ENCODE assay signal across 18 cellular contexts in the genomic region with DNA sequence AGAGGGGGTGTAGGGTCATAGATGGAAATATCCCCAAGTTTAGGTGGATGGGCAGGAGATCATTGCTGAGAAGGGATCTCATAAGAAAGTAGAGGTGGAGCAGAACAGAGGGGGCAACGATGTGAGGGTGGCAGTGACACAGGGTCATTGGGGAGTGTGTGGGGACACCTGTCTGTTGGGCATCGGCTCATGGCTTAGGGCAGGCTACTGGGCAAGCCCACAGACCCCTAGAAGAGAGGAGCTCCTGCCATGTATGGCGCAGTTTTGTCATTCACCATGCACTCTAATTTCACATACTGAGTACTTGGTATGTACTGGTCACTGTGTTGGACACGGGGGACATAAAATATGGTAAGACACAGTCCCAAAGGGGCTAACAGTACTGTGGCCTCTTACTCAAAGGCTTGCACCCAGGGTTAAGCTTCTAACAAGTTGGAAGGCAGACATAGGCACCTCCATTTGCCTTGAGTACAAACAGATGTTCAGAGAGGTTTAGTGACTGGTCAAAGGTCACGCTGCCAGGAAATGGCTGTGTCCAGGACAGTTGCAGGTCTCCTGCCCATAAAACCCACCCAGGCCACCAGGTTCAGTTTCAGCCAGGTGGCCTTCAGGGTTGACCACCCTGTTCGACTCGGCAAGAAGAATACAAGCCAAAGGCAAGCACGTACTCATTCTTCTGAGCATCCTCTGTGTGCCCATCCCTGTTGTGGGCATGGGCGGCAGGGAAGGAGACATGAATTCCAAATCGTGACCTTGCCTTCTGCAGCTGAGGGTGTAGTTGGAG.
DNase-seq lines count a peak whose midpoint lies in the region; ATAC-seq and TF ChIP-seq lines count a peak whose summit lies in the region.
"Had no signal": no experiment of that assay in that cellular context is flagged by ENCODE, and none has a peak within 500 bp of the region (broad histone marks: within the 10 kb centered on the region; RNA-seq: fewer than 3 reads in every experiment).

No MANE protein-coding gene starts in this region.

- no peak for TF ChIP-seq CTCF in body of pancreas (IDR thresholded peaks at IDR 0.05)

- no peak overlapping the region for H3K27ac ChIP-seq in body of pancreas
- H3K27ac ChIP-seq: 22Rv1; A549; BLaER1 treated with 17β-estradiol and CSF1 and Interleukin-3, amounts not matched to agents 10 nM and 100 nM had no signal

- peak; percentile 49 for DNase-seq in cardiac septum (ENCODE audit: low spot score)
- DNase-seq in Right ventricle myocardium superior = no peak
- DNase-seq in islet precursor cell = peak; percentile 25
- no peak for DNase-seq in stimulated activated effector memory CD8-positive, alpha-beta T cell treated with anti-CD3 and anti-CD28 coated beads, Interleukin-12 subunit alpha, Interleukin-12 subunit beta, amount 100 ng/mL, for 72 hours (ENCODE audit: low spot score in 2 of 2)
- DNase-seq in body of pancreas = no peak
- DNase-seq in AG20443 (ENCODE audit: low spot score) = no peak
- DNase-seq in CD1c-positive myeloid dendritic cell (ENCODE audit: extremely low spot score) = no peak
- DNase-seq: CD4-positive, CD25-positive, alpha-beta regulatory T cell; CD8-positive, alpha-beta memory T cell; COR-L47; GOT3; H7; HFFc6 had no signal

- H3K36me3 Mint-ChIP-seq in stimulated activated effector memory CD8-positive, alpha-beta T cell treated with anti-CD3 and anti-CD28 coated beads, Interleukin-12 subunit alpha, Interleukin-12 subunit beta, amount 100 ng/mL, for 72 hours = no peaks in the 10 kb centered on the region
- H3K36me3 Mint-ChIP-seq: CD4-positive, CD25-positive, alpha-beta regulatory T cell had no signal

- no peaks in the 10 kb centered on the region for H3K4me1 Mint-ChIP-seq in stimulated activated effector memory CD8-positive, alpha-beta T cell treated with anti-CD3 and anti-CD28 coated beads, Interleukin-12 subunit alpha, Interleukin-12 subunit beta, amount 100 ng/mL, for 72 hours
- H3K4me1 Mint-ChIP-seq: B cell; CD4-positive, CD25-positive, alpha-beta regulatory T cell; CD8-positive, alpha-beta memory T cell had no signal

- no peak overlapping the region for H3K4me3 Mint-ChIP-seq in stimulated activated effector memory CD8-positive, alpha-beta T cell treated with anti-CD3 and anti-CD28 coated beads, Interleukin-12 subunit alpha, Interleukin-12 subunit beta, amount 100 ng/mL, for 72 hours
- H3K4me3 Mint-ChIP-seq: B cell; CD4-positive, CD25-positive, alpha-beta regulatory T cell; CD8-positive, alpha-beta memory T cell; HFFc6 had no signal

- H3K27me3 ChIP-seq in body of pancreas = no peaks in the 10 kb centered on the region
- H3K27me3 ChIP-seq: BLaER1 treated with 17β-estradiol and CSF1 and Interleukin-3, amounts not matched to agents 10 nM and 100 nM had no signal

- H3K9me3 Mint-ChIP-seq in stimulated activated effector memory CD8-positive, alpha-beta T cell treated with anti-CD3 and anti-CD28 coated beads, Interleukin-12 subunit alpha, Interleukin-12 subunit beta, amount 100 ng/mL, for 72 hours = peaks cover 23% of the 10 kb centered on the region

- no peaks in the 10 kb centered on the region for H3K9me3 ChIP-seq in body of pancreas
- H3K9me3 ChIP-seq: A549 had no signal

- H3K36me3 ChIP-seq in body of pancreas (replicated peaks in 1 of 2; ENCODE audit: insufficient read depth in 1 of 2, low read depth in 2 of 2) = no peaks in the 10 kb centered on the region
- H3K36me3 ChIP-seq: BLaER1 treated with 17β-estradiol and CSF1 and Interleukin-3, amounts not matched to agents 10 nM and 100 nM had no signal

- intact Hi-C loops in cardiac septum (cut with DNase I) (no loop called here), Right ventricle myocardium superior (cut with DNase I) (no loop called here), body of pancreas (cut with DNase I) (no loop called here)

- H3K27ac Mint-ChIP-seq in stimulated activated effector memory CD8-positive, alpha-beta T cell treated with anti-CD3 and anti-CD28 coated beads, Interleukin-12 subunit alpha, Interleukin-12 subunit beta, amount 100 ng/mL, for 72 hours = no peak overlapping the region
- H3K27ac Mint-ChIP-seq: B cell; CD4-positive, CD25-positive, alpha-beta regulatory T cell; CD8-positive, alpha-beta memory T cell; HFFc6 had no signal

- no peaks in the 10 kb centered on the region for H3K4me1 ChIP-seq in body of pancreas
- H3K4me1 ChIP-seq: A549; BLaER1 treated with 17β-estradiol and CSF1 and Interleukin-3, amounts not matched to agents 10 nM and 100 nM had no signal

- TF ChIP-seq POLR2A in body of pancreas (IDR thresholded peaks at IDR 0.05) = no peak

- ATAC-seq in Right ventricle myocardium superior (ENCODE audit: poor library complexity) = no peak
- peak; percentile 19 for ATAC-seq in stimulated activated effector memory CD8-positive, alpha-beta T cell treated with anti-CD3 and anti-CD28 coated beads, Interleukin-12 subunit alpha, Interleukin-12 subunit beta, amount 100 ng/mL, for 72 hours
- no peak for ATAC-seq in body of pancreas
- ATAC-seq: A549, HCT116 had no signal

- no peak overlapping the region for H3K4me3 ChIP-seq in body of pancreas
- H3K4me3 ChIP-seq: A549; BLaER1 treated with 17β-estradiol and CSF1 and Interleukin-3, amounts not matched to agents 10 nM and 100 nM had no signal

- WGBS in body of pancreas, 2 donors = 49 to 59% methylated on average over 7 to 10 of the region's 10 CpGs

Comparison
In these comparisons a context has a peak if more than half of its experiments do, and no peak if none do; other contexts are left out.
1. DNase-seq: peak in cardiac septum (single experiment) and islet precursor cell (single experiment); none in Right ventricle myocardium superior (single experiment), stimulated activated effector memory CD8-positive, alpha-beta T cell treated with anti-CD3 and anti-CD28 coated beads, Interleukin-12 subunit alpha, Interleukin-12 subunit beta, amount 100 ng/mL, for 72 hours (0 of 2), body of pancreas (0 of 4), AG20443 (single experiment) and CD1c-positive myeloid dendritic cell (single experiment).